1 cellular context compared by ENCODE assay signal in genomic region chr9:101327422-101327909, GRCh38.
TF ChIP-seq lines count a peak whose summit lies in the region.

No MANE protein-coding gene starts in this region.

TF ChIP-seq in K562, 482 proteins besides CTCF, POLR2A, EP300 and RAD21 (continued from another document):
- TF ChIP-seq AFF1 (IDR thresholded peaks at IDR 0.05; ENCODE audit: low read depth in 1 of 2, partially characterized antibody in 2 of 2) (peak in 1 of 2 experiments; percentile 19), CTBP1 (IDR thresholded peaks at IDR 0.05; ENCODE audit: borderline replicate concordance) (0 out of 2 replicates have a peak, but pooled peaks have one; percentile 20), ARID1B (IDR thresholded peaks at IDR 0.05) (peak; percentile 62)
